ENCODE assay signal across 9 cellular contexts in the genomic region with DNA sequence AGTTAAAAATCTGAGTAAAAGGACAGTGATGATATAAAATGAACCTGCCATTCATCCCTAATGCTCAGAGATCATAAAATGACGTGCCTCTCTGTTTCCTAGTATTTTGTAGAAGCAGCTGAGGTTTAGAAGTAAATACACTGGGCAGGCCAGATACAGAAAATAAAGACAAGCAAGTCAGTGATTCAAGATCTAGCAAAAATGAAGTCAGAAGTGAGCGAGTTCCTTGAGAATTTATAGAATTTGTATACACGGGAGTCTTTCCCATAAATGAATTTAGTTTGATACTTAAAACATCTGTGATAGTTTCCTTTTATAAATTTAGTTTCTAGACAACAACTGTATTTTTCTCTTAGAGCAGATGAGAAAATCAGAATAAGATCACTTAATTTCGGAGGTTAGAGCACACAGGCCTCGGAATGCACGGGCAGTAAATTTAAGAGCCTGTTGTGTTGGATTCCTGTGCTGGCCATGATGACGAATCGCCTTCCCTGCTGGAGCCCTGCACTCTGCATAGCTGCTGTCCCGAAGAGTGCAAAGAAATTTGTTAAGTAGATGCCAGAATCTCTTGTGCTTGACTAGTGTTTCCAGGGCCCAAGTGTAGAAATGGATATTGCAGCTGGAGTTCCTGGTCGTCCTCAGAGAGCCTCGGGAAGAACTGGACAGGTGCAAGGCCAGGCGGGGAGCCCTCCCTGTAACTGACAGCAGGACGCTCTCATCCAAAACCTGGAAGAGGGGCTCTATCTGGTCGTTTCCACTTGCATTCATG.
A peak's percentile ranks its signal among the peaks of the same experiment; 100 is the strongest.
DNase-seq lines count a peak whose midpoint lies in the region; ATAC-seq lines count a peak whose summit lies in the region.
"Had no signal": no experiment of that assay in that cellular context is flagged by ENCODE, and none has a peak within 500 bp of the region (broad histone marks: within the 10 kb centered on the region; RNA-seq: fewer than 3 reads in every experiment).

No MANE protein-coding gene starts in this region.

- no peaks in the 10 kb centered on the region for H4K20me1 ChIP-seq in Karpas-422 (ENCODE audit: insufficient read depth, low read depth, low read length)

- DNase-seq in HCEC 1CT (peak; percentile 47), amniotic epithelial cell (ENCODE audit: low read depth) (peak; percentile 79), immature natural killer cell (no peak), substantia nigra (lab: John Stamatoyannopoulos, UW) (no peak), Karpas-422 (no peak), NCI-H345 (lab: John Stamatoyannopoulos, UW) (no peak)

- H3K9me3 ChIP-seq in skeletal muscle satellite cell (replicated peaks; ENCODE audit: low read length): no peaks in the 10 kb centered on the region
- H3K9me3 ChIP-seq in Karpas-422 (ENCODE audit: low read length): no peaks in the 10 kb centered on the region

- no peak for ATAC-seq in HG02678 (IDR thresholded peaks at IDR 0.05; ENCODE audit: unreplicated experiment)

- H3K36me3 Mint-ChIP-seq in immature natural killer cell: peaks cover 0 to 21% (median 6%) of the 10 kb centered on the region in 3 donors

- H3K4me2 ChIP-seq in skeletal muscle satellite cell (ENCODE audit: low read length) (peak overlapping the region; percentile 77), Karpas-422 (ENCODE audit: low read depth, low read length, poor library complexity, severe bottlenecking) (no peak overlapping the region)
- H3K4me2 ChIP-seq: KMS-11 had no signal

- peaks cover 31% of the 10 kb centered on the region for H3K4me1 ChIP-seq in skeletal muscle satellite cell (ENCODE audit: control insufficient read depth, insufficient read depth, low read length)
- H3K4me1 ChIP-seq in Karpas-422 (ENCODE audit: low read length): peaks cover 8% of the 10 kb centered on the region

- peaks cover 7 to 9% (median 9%) of the 10 kb centered on the region in 3 donors for H3K27me3 Mint-ChIP-seq in immature natural killer cell (ENCODE audit: low read depth in 3 of 3)

- peak overlapping the region; percentile 36 to 71 (median 56) for H3K27ac Mint-ChIP-seq in immature natural killer cell

- H3K4me3 ChIP-seq in skeletal muscle satellite cell (ENCODE audit: low read length) (peak overlapping the region; percentile 39), Karpas-422 (ENCODE audit: low read length) (no peak overlapping the region)

- no peaks in the 10 kb centered on the region for H3K9me2 ChIP-seq in Karpas-422 (replicated peaks; ENCODE audit: insufficient read depth, low read length)

- H3K4me3 Mint-ChIP-seq in immature natural killer cell: peak overlapping the region in 2 of 5 donors; percentile 28 to 44

- H3K9me3 Mint-ChIP-seq in immature natural killer cell: no peaks in the 10 kb centered on the region

- H3K27me3 ChIP-seq in skeletal muscle satellite cell (ENCODE audit: control insufficient read depth, insufficient read depth, low read length): no peaks in the 10 kb centered on the region
- no peaks in the 10 kb centered on the region for H3K27me3 ChIP-seq in Karpas-422 (ENCODE audit: low read length)

- H3K4me1 Mint-ChIP-seq in immature natural killer cell: peaks cover 62 to 89% of the 10 kb centered on the region in 2 donors

- H2AFZ ChIP-seq in Karpas-422 (ENCODE audit: low read length): no peak overlapping the region

- peak overlapping the region; percentile 59 for H3K9ac ChIP-seq in skeletal muscle satellite cell (ENCODE audit: low read depth, low read length)
- H3K9ac ChIP-seq in Karpas-422 (ENCODE audit: low read length): no peak overlapping the region
- H3K9ac ChIP-seq: KMS-11 had no signal

- no peaks in the 10 kb centered on the region for H3K79me2 ChIP-seq in Karpas-422 (ENCODE audit: low read length)

- H3K36me3 ChIP-seq in skeletal muscle satellite cell (ENCODE audit: insufficient read depth, low read length) (peaks cover 32% of the 10 kb centered on the region), Karpas-422 (ENCODE audit: insufficient read depth, low read length) (no peaks in the 10 kb centered on the region)

- H3K27ac ChIP-seq in substantia nigra (ENCODE audit: low read depth, low read length, poor library complexity, severe bottlenecking) (no peak overlapping the region), Karpas-422 (ENCODE audit: low read length) (no peak overlapping the region)
- H3K27ac ChIP-seq: KMS-11 had no signal

Comparison
In these comparisons a context has a peak if more than half of its experiments do, and no peak if none do; other contexts are left out.
1. DNase-seq: peak in HCEC 1CT (single experiment) and amniotic epithelial cell (single experiment); none in immature natural killer cell (0 of 3), substantia nigra (0 of 49), Karpas-422 (single experiment) and NCI-H345 (single experiment).